Comparison of ENCODE assay signal across 1 cellular context in genomic region chr1:234960722-234961467, GRCh38.
TF ChIP-seq lines count a peak whose summit lies in the region.

No MANE protein-coding gene starts in this region.

TF ChIP-seq in HepG2, 621 proteins besides CTCF, POLR2A, EP300 and RAD21 (continued from another document and continues in another):
- TF ChIP-seq ZNF605 (CRISPR knock-in tag; IDR thresholded peaks at IDR 0.05) (peak; percentile 47), TERF1 (CRISPR knock-in tag; IDR thresholded peaks at IDR 0.05) (no peak), ZFP41 (CRISPR knock-in tag; IDR thresholded peaks at IDR 0.05; ENCODE audit: borderline replicate concordance) (no peak), POLR2AphosphoS2 (IDR thresholded peaks at IDR 0.05; ENCODE audit: low read depth, low read length) (no peak), ZNF740 (CRISPR knock-in tag; IDR thresholded peaks at IDR 0.05) (peak; percentile 89; the same call in 1 of the 2 replicates), SRY (CRISPR knock-in tag; IDR thresholded peaks at IDR 0.05) (peak; percentile 31; the same call in 1 of the 2 replicates), GTF3A (CRISPR knock-in tag; conservative IDR thresholded peaks at IDR 0.05) (0 out of 2 replicates have a peak, but pooled peaks have one; percentile 53), CREB1 (IDR thresholded peaks at IDR 0.05) (no peak), CREB1 (CRISPR knock-in tag; IDR thresholded peaks at IDR 0.05) (peak; percentile 81), ATF1 (CRISPR knock-in tag; IDR thresholded peaks at IDR 0.05) (peak; percentile 62), ZNF354B (CRISPR knock-in tag; IDR thresholded peaks at IDR 0.05) (no peak), THYN1 (CRISPR knock-in tag; IDR thresholded peaks at IDR 0.05; ENCODE audit: borderline replicate concordance, low read depth) (no peak), FOXK2 (IDR thresholded peaks at IDR 0.05) (no peak), MEF2D (CRISPR knock-in tag; IDR thresholded peaks at IDR 0.05) (peak; percentile 71), CBX1 (IDR thresholded peaks at IDR 0.05; ENCODE audit: low read depth) (peak; percentile 55), ZNF18 (CRISPR knock-in tag; IDR thresholded peaks at IDR 0.05; ENCODE audit: insufficient replicate concordance) (peak; percentile 89), ZNF597 (CRISPR knock-in tag; IDR thresholded peaks at IDR 0.05) (no peak), HNRNPH1 (optimal IDR thresholded peaks at IDR 0.05; ENCODE audit: low read depth, low read length) (no peak), ARID4A (CRISPR knock-in tag; IDR thresholded peaks at IDR 0.05; ENCODE audit: borderline replicate concordance) (peak; percentile 21; the same call in 1 of the 2 replicates), ZNF281 (CRISPR knock-in tag; IDR thresholded peaks at IDR 0.05; ENCODE audit: borderline replicate concordance) (peak; percentile 78; the same call in 1 of the 2 replicates), ZNF609 (CRISPR knock-in tag; IDR thresholded peaks at IDR 0.05; ENCODE audit: borderline replicate concordance) (peak; percentile 95), YEATS2 (CRISPR knock-in tag; IDR thresholded peaks at IDR 0.05; ENCODE audit: borderline replicate concordance) (no peak), FUBP1 (CRISPR knock-in tag; IDR thresholded peaks at IDR 0.05; ENCODE audit: borderline replicate concordance) (peak; percentile 68; the same call in 1 of the 2 replicates), ZNF33B (CRISPR knock-in tag; IDR thresholded peaks at IDR 0.05) (peak; percentile 91; the same call in 1 of the 2 replicates), MLLT10 (CRISPR knock-in tag; IDR thresholded peaks at IDR 0.05) (no peak), HOXD1 (CRISPR knock-in tag; IDR thresholded peaks at IDR 0.05) (peak; percentile 48; the same call in 1 of the 2 replicates), HBP1 (CRISPR knock-in tag; IDR thresholded peaks at IDR 0.05; ENCODE audit: low read depth) (no peak), ZNF674 (CRISPR knock-in tag; IDR thresholded peaks at IDR 0.05; ENCODE audit: low read depth) (no peak), MTERF4 (CRISPR knock-in tag; IDR thresholded peaks at IDR 0.05) (no peak), GTF2F1 (IDR thresholded peaks at IDR 0.05; ENCODE audit: low read length) (no peak), REL (CRISPR knock-in tag; conservative IDR thresholded peaks at IDR 0.05) (no peak), BHLHE40 (IDR thresholded peaks at IDR 0.05; ENCODE audit: low read length) (peak; percentile 28; the same call in 1 of the 2 replicates), MED1 (CRISPR knock-in tag; IDR thresholded peaks at IDR 0.05) (peak; percentile 100), ZC3H4 (CRISPR knock-in tag; IDR thresholded peaks at IDR 0.05; ENCODE audit: borderline replicate concordance) (no peak), SP2 (CRISPR knock-in tag; IDR thresholded peaks at IDR 0.05) (no peak)
